ENCODE assay signal across 28 cellular contexts in genomic region chr6:7034055-7034454, GRCh38.
"Had no signal": no experiment of that assay in that cellular context is flagged by ENCODE, and none has a peak within 500 bp of the region (broad histone marks: within the 10 kb centered on the region; RNA-seq: fewer than 3 reads in every experiment).

No MANE protein-coding gene starts in this region.

- H2AFZ ChIP-seq: parathyroid adenoma had no signal

- ATAC-seq: left colon; left lung; lower lobe of right lung; naive thymus-derived CD8-positive, alpha-beta T cell; psoas muscle; stimulated activated naive B cell treated with anti-CD40 and anti-IgM and Interleukin-4, amounts not matched to agents 10 μg/mL and 1 μg/mL and 100 μg/mL, for 72 hours; stimulated activated naive CD8-positive, alpha-beta T cell treated with anti-CD3 and anti-CD28 coated beads, Interleukin-15, Interleukin-2, amounts not matched to agents 100 U/mL and 50 U/mL, for 24 hours had no signal

- FAIRE-seq: islet of Langerhans, kidney had no signal

- DNase-seq: hypothalamus; immature natural killer cell; kidney; left colon; left lung; lower lobe of right lung; mammary epithelial cell; mesenchymal stem cell; naive thymus-derived CD8-positive, alpha-beta T cell; nucleus accumbens; psoas muscle; right lobe of liver; stimulated activated CD4-positive, alpha-beta T cell treated with anti-CD3 and anti-CD28 coated beads, Interleukin-12 subunit alpha, Interleukin-12 subunit beta, amount 100 ng/mL, for 4 hours; stimulated activated CD4-positive, alpha-beta T cell treated with anti-CD3 and anti-CD28 coated beads, Interleukin-15, amount 100 ng/mL, for 24 hours; stimulated activated CD4-positive, alpha-beta T cell treated with anti-CD3 and anti-CD28 coated beads, Interleukin-2, amount 100 ng/mL, for 24 hours; stimulated activated CD4-positive, alpha-beta T cell treated with anti-CD3 and anti-CD28 coated beads, Interleukin-4, amount 100 ng/mL, for 1 hour; stimulated activated naive B cell treated with anti-CD40 and anti-IgM and Interleukin-4, amounts not matched to agents 10 μg/mL and 1 μg/mL and 100 μg/mL, for 72 hours; stimulated activated naive CD8-positive, alpha-beta T cell treated with anti-CD3 and anti-CD28 coated beads, Interleukin-15, Interleukin-2, amounts not matched to agents 100 U/mL and 50 U/mL, for 24 hours; stomach; testis; thyroid gland; transverse colon; upper lobe of left lung had no signal

- H3K9ac ChIP-seq: parathyroid adenoma had no signal

- H3K4me3 ChIP-seq: left lung, lower lobe of right lung, psoas muscle, right atrium auricular region, right lobe of liver, smooth muscle cell, stomach, testis, thyroid gland, transverse colon, upper lobe of left lung, vagina had no signal

- H3K4me1 ChIP-seq: lower lobe of right lung, parathyroid adenoma, psoas muscle, right atrium auricular region, stomach, testis, thyroid gland, transverse colon, upper lobe of left lung, vagina had no signal

- H3K79me2 ChIP-seq: parathyroid adenoma had no signal

- H3K9me3 ChIP-seq: left lung, lower lobe of right lung, psoas muscle, right atrium auricular region, right lobe of liver, stomach, testis, thyroid gland, transverse colon, upper lobe of left lung, vagina had no signal

- H3K27me3 ChIP-seq: left lung, right atrium auricular region, right lobe of liver, stomach, testis, thyroid gland, transverse colon, upper lobe of left lung, vagina had no signal

- H3K27ac ChIP-seq: left lung, lower lobe of right lung, parathyroid adenoma, psoas muscle, right atrium auricular region, right lobe of liver, stomach, testis, thyroid gland, transverse colon, upper lobe of left lung, vagina had no signal

- H3K4me2 ChIP-seq: smooth muscle cell had no signal

- H3K36me3 ChIP-seq: left lung, lower lobe of right lung, right atrium auricular region, right lobe of liver, stomach, thyroid gland, transverse colon, upper lobe of left lung, vagina had no signal
